Comparison of ENCODE assay signal across 8 cellular contexts in the genomic region with DNA sequence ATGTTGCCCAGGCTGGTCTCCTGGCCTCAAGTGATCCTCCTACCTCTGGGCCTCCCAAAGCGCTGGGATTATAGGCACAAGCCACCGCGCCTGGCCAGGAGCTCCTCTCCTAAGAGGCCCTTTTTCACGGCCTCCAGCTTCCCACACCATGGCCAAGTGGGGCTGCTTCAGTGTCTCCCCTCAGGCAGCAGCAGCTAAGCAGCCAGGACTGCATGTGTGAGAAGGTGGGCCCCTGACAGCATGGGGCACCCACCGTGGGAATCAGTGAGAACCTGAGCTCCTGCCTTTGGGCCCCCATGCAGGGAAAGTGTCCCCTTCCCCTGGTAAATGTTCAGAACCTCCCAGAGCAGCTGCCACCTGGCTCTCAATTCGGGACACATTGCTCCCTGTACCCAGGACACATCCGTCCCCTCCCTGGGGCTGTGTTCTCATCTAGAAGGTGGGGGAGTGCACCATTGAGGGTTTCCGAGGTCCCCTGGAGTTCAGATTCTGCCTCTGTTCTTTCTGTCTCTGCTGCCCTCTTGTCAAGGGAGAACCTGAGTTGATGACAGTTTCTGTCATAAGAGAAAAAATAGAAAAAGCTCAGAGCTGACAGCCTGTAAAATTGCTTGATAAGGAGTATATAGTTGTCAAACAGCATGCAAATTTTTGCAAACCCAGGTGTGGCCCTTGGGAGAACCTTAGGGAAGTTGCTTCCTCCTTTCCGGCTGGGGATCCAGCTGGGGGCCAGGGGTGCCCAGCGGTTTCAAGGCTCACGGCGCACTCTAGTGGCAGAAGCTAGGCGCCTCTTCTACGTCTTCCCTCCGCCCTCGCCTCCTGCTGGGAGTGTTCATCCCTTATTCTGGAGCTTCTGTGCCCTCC. TPM values are rescaled to one million over a fixed set of nuclear protein-coding genes. Genes with fewer than 3 reads are reported as not detected.
DNase-seq lines count a peak whose midpoint lies in the region; ATAC-seq and TF ChIP-seq lines count a peak whose summit lies in the region.

No MANE protein-coding gene starts in this region.

- peak; percentile 56 to 98 (median 88) for TF ChIP-seq CTCF in dorsolateral prefrontal cortex (IDR thresholded peaks at IDR 0.05 in 54 of 56, conservative IDR thresholded peaks at IDR 0.05 in 2 of 56; ENCODE audit: low read depth in 1 of 56, partially characterized antibody in 56 of 56)

- ATAC-seq in memory B cell (ENCODE audit: low read depth), result peak; percentile 88
- ATAC-seq in GM21526 (IDR thresholded peaks at IDR 0.05; ENCODE audit: low FRiP score, unreplicated experiment), result no peak

- peaks cover 5% of the 10 kb centered on the region for H3K27me3 Mint-ChIP-seq in memory B cell

- H3K27me3 ChIP-seq in dorsolateral prefrontal cortex, result no peaks in the 10 kb centered on the region

- H3K4me3 Mint-ChIP-seq in memory B cell, result no peak overlapping the region

- no peaks in the 10 kb centered on the region for H3K9me3 Mint-ChIP-seq in memory B cell

- no peak overlapping the region for H3K4me3 ChIP-seq in dorsolateral prefrontal cortex

- H3K27ac Mint-ChIP-seq in memory B cell, result no peak overlapping the region

- no peaks in the 10 kb centered on the region for H3K36me3 Mint-ChIP-seq in memory B cell

- peaks cover 5% of the 10 kb centered on the region for H3K4me1 Mint-ChIP-seq in memory B cell

- no peak overlapping the region for H3K27ac ChIP-seq in dorsolateral prefrontal cortex

- peak; percentile 49 for DNase-seq in SIG-M5 treated with dmso at 0.1 percent for 504 hours (lab: John Stamatoyannopoulos, UW; ENCODE audit: unreplicated experiment)
- no peak for DNase-seq in SIG-M5 (lab: John Stamatoyannopoulos, UW)
- peak; percentile 28 for DNase-seq in NCI-H446 treated with DMSO at 0.1 percent for 48 hours (lab: John Stamatoyannopoulos, UW)
- DNase-seq in activated CD4-positive, alpha-beta T cell treated with anti-CD3 and anti-CD28 coated beads, Interleukin-2, amount 50 U/mL, for 1 hour, result peak; percentile 60
- DNase-seq in dorsolateral prefrontal cortex, result peak in 9 of 10 donors; percentile 59 to 82 (median 74)
- peak; percentile 59 for DNase-seq in memory B cell (ENCODE audit: low spot score in 2 of 2)
- peak; percentile 27 to 32 for DNase-seq in stimulated activated CD8-positive, alpha-beta memory T cell treated with anti-CD3 and anti-CD28 coated beads, Interleukin-15, amount 100 ng/mL, for 48 hours (ENCODE audit: low read depth in 2 of 2)

- intact Hi-C loops in dorsolateral prefrontal cortex (cut with DNase I), result loop anchor here (2.0 to 5.0 kb wide), 4 partner anchors 127 to 467 kb away; no protein-coding TSS in a partner anchor

RNA-seq across cellular contexts. Expression of a gene that starts 29.7 kb away (rescaled TPM):
- total RNA-seq in dorsolateral prefrontal cortex, result under 1 TPM in 114 of 120 experiments, not detected in 6; 0.03 to 0.91 (median 0.11) TPM
